1 cellular context compared by ENCODE assay signal in the genomic region with DNA sequence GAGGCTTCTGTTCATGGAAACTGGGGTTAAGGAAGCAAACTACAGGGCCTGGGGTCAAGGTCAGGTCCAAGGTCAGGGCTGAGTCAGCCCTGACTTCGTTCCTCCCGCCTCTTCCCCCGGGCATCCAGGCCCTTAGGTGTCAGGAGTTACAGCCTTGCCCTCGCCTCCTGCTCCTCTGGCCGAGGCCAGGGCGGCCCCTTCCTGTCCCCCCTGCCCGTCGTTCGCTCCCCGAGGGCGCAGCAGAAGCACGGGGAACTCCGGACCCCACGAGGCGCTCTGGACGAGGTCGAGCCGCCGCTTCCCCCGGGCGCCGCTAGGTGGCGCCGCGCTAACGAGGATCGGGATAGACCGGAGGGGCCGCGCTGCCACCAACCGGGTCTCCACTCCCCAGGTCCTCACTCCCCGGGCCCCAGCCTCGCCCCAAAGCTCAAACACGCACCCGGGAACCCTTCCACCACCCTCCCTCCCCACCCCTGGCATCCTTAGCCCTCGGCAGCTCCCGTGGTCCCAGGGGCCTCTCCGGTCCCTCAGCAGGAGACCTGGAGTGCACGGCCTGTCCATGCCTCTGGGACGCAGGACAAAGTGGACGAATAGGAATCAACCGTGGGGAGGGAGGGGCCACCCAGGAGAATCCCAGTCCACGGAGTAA.
TF ChIP-seq lines count a peak whose summit lies in the region.

No MANE protein-coding gene starts in this region.

TF ChIP-seq in HepG2, 621 proteins besides CTCF, POLR2A, EP300 and RAD21 (continued from another document and continues in another):
- TF ChIP-seq, protein P1, sequence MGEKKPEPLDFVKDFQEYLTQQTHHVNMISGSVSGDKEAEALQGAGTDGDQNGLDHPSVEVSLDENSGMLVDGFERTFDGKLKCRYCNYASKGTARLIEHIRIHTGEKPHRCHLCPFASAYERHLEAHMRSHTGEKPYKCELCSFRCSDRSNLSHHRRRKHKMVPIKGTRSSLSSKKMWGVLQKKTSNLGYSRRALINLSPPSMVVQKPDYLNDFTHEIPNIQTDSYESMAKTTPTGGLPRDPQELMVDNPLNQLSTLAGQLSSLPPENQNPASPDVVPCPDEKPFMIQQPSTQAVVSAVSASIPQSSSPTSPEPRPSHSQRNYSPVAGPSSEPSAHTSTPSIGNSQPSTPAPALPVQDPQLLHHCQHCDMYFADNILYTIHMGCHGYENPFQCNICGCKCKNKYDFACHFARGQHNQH (CRISPR knock-in tag; IDR thresholded peaks at IDR 0.05): no peak
- no peak for TF ChIP-seq IKZF4 (CRISPR knock-in tag; IDR thresholded peaks at IDR 0.05; ENCODE audit: borderline replicate concordance, low read depth, not compliant biosample characterization)
- no peak for TF ChIP-seq MLLT10 (CRISPR knock-in tag; IDR thresholded peaks at IDR 0.05)
- TF ChIP-seq BRCA1 (CRISPR knock-in tag; IDR thresholded peaks at IDR 0.05): no peak
- no peak for TF ChIP-seq ZNF781 (CRISPR knock-in tag; IDR thresholded peaks at IDR 0.05; ENCODE audit: borderline replicate concordance, not compliant biosample characterization)
- TF ChIP-seq, protein P2, sequence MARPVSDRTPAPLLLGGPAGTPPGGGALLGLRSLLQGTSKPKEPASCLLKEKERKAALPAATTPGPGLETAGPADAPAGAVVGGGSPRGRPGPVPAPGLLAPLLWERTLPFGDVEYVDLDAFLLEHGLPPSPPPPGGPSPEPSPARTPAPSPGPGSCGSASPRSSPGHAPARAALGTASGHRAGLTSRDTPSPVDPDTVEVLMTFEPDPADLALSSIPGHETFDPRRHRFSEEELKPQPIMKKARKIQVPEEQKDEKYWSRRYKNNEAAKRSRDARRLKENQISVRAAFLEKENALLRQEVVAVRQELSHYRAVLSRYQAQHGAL (CRISPR knock-in tag; IDR thresholded peaks at IDR 0.05; ENCODE audit: not compliant biosample characterization): no peak
- no peak for TF ChIP-seq ZZZ3 (CRISPR knock-in tag; IDR thresholded peaks at IDR 0.05; ENCODE audit: borderline replicate concordance)
- no peak for TF ChIP-seq ATF6 (CRISPR knock-in tag; conservative IDR thresholded peaks at IDR 0.05)
- no peak for TF ChIP-seq ZNF644 (CRISPR knock-in tag; IDR thresholded peaks at IDR 0.05; ENCODE audit: low read depth)
- no peak for TF ChIP-seq DNMT1 (CRISPR knock-in tag; IDR thresholded peaks at IDR 0.05)
- no peak for TF ChIP-seq TFAP4 (IDR thresholded peaks at IDR 0.05; ENCODE audit: borderline replicate concordance, low read depth)
- no peak for TF ChIP-seq ZNF431 (CRISPR knock-in tag; IDR thresholded peaks at IDR 0.05; ENCODE audit: borderline replicate concordance, low read depth)
- no peak for TF ChIP-seq ZNF468 (CRISPR knock-in tag; IDR thresholded peaks at IDR 0.05)
- peak; percentile 40; the same call in 1 of the 2 replicates for TF ChIP-seq PITX1 (CRISPR knock-in tag; IDR thresholded peaks at IDR 0.05)
- no peak for TF ChIP-seq PPARG (CRISPR knock-in tag; conservative IDR thresholded peaks at IDR 0.05)
- TF ChIP-seq ZNF510 (CRISPR knock-in tag; IDR thresholded peaks at IDR 0.05; ENCODE audit: low read depth): no peak
- TF ChIP-seq, protein P3, sequence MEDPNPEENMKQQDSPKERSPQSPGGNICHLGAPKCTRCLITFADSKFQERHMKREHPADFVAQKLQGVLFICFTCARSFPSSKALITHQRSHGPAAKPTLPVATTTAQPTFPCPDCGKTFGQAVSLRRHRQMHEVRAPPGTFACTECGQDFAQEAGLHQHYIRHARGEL (CRISPR knock-in tag; IDR thresholded peaks at IDR 0.05): no peak
- TF ChIP-seq MED1 (CRISPR knock-in tag; IDR thresholded peaks at IDR 0.05): no peak
- TF ChIP-seq ZBTB20 (CRISPR knock-in tag; IDR thresholded peaks at IDR 0.05; ENCODE audit: borderline replicate concordance, low read depth): 0 out of 2 replicates have a peak, but pooled peaks have one; percentile 22
- no peak for TF ChIP-seq ZFP36L1 (CRISPR knock-in tag; IDR thresholded peaks at IDR 0.05)
- TF ChIP-seq ZNF83 (CRISPR knock-in tag; IDR thresholded peaks at IDR 0.05; ENCODE audit: borderline replicate concordance): no peak
- TF ChIP-seq CREBL2 (CRISPR knock-in tag; IDR thresholded peaks at IDR 0.05; ENCODE audit: borderline replicate concordance): no peak
- TF ChIP-seq NCOR1 (IDR thresholded peaks at IDR 0.05; ENCODE audit: borderline replicate concordance, low read length): 0 out of 2 replicates have a peak, but pooled peaks have one; percentile 30
- TF ChIP-seq SP140L (CRISPR knock-in tag; IDR thresholded peaks at IDR 0.05; ENCODE audit: borderline replicate concordance): no peak
- TF ChIP-seq PLRG1 (conservative IDR thresholded peaks at IDR 0.05): no peak
- no peak for TF ChIP-seq ZNF614 (CRISPR knock-in tag; IDR thresholded peaks at IDR 0.05; ENCODE audit: borderline replicate concordance)
- no peak for TF ChIP-seq RORA (CRISPR knock-in tag; IDR thresholded peaks at IDR 0.05)
- peak; percentile 22; the same call in 1 of the 2 replicates for TF ChIP-seq AKAP8 (CRISPR knock-in tag; IDR thresholded peaks at IDR 0.05)
- no peak for TF ChIP-seq TAF1 (CRISPR knock-in tag; IDR thresholded peaks at IDR 0.05)
- no peak for TF ChIP-seq RBM39 (IDR thresholded peaks at IDR 0.05; ENCODE audit: low read depth, low read length, poor library complexity, severe bottlenecking)
- no peak for TF ChIP-seq ZNF530 (CRISPR knock-in tag; IDR thresholded peaks at IDR 0.05; ENCODE audit: low read depth)
- TF ChIP-seq ZNF234 (CRISPR knock-in tag; conservative IDR thresholded peaks at IDR 0.05): no peak
- no peak for TF ChIP-seq ZBTB42 (CRISPR knock-in tag; IDR thresholded peaks at IDR 0.05)
- TF ChIP-seq ZBTB21 (CRISPR knock-in tag; IDR thresholded peaks at IDR 0.05): no peak
- TF ChIP-seq NR2F1 (CRISPR knock-in tag; IDR thresholded peaks at IDR 0.05): peak; percentile 42 to 79
- TF ChIP-seq SAFB2 (CRISPR knock-in tag; IDR thresholded peaks at IDR 0.05; ENCODE audit: borderline replicate concordance, low read depth): no peak
- no peak for TF ChIP-seq ZNF616 (CRISPR knock-in tag; IDR thresholded peaks at IDR 0.05; ENCODE audit: low read depth)
- no peak for TF ChIP-seq RARG (CRISPR knock-in tag; IDR thresholded peaks at IDR 0.05; ENCODE audit: low read depth)
- TF ChIP-seq, protein P4, sequence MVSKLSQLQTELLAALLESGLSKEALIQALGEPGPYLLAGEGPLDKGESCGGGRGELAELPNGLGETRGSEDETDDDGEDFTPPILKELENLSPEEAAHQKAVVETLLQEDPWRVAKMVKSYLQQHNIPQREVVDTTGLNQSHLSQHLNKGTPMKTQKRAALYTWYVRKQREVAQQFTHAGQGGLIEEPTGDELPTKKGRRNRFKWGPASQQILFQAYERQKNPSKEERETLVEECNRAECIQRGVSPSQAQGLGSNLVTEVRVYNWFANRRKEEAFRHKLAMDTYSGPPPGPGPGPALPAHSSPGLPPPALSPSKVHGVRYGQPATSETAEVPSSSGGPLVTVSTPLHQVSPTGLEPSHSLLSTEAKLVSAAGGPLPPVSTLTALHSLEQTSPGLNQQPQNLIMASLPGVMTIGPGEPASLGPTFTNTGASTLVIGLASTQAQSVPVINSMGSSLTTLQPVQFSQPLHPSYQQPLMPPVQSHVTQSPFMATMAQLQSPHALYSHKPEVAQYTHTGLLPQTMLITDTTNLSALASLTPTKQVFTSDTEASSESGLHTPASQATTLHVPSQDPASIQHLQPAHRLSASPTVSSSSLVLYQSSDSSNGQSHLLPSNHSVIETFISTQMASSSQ (IDR thresholded peaks at IDR 0.05; ENCODE audit: low read depth): no peak
- TF ChIP-seq, protein P4 (CRISPR knock-in tag; IDR thresholded peaks at IDR 0.05; ENCODE audit: borderline replicate concordance): no peak
- 0 out of 2 replicates have a peak, but pooled peaks have one; percentile 51 for TF ChIP-seq RNF2 (conservative IDR thresholded peaks at IDR 0.05; ENCODE audit: low read depth)
- TF ChIP-seq NFKB2 (CRISPR knock-in tag; IDR thresholded peaks at IDR 0.05; ENCODE audit: borderline replicate concordance): peak; percentile 29; the same call in 1 of the 2 replicates
- peak; percentile 37; the same call in 1 of the 2 replicates for TF ChIP-seq ZNF724P (CRISPR knock-in tag; IDR thresholded peaks at IDR 0.05; ENCODE audit: borderline replicate concordance)
- TF ChIP-seq CSRNP1 (CRISPR knock-in tag; IDR thresholded peaks at IDR 0.05): no peak
- TF ChIP-seq ZHX2 (IDR thresholded peaks at IDR 0.05; ENCODE audit: low read depth): no peak
- no peak for TF ChIP-seq ZHX2 (CRISPR knock-in tag; IDR thresholded peaks at IDR 0.05; ENCODE audit: borderline replicate concordance)
- no peak for TF ChIP-seq GFI1 (CRISPR knock-in tag; IDR thresholded peaks at IDR 0.05; ENCODE audit: borderline replicate concordance)
- no peak for TF ChIP-seq MEIS2 (CRISPR knock-in tag; IDR thresholded peaks at IDR 0.05)
